In the genomic region with DNA sequence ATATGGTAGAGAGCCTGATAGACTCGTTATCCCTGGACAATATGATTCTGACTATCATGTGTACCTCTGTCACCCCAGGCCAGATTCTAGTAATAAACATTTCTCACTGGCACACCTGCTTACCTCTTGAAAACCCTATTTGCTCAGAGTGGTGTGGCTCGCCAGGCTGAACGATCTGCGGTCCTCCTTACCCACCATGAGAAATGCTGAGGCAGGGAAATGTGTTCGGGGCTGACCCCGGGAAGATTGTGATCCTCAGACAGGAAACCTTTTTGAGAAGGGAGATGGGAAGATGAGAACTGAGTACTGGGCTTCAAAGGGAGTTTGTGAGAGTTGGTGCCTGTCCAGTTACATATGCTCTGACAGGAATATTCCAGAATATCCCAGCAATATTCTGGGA, we compare ENCODE assay signal across 17 cellular contexts.
"Had no signal": no experiment of that assay in that cellular context is flagged by ENCODE, and none has a peak within 500 bp of the region (broad histone marks: within the 10 kb centered on the region; RNA-seq: fewer than 3 reads in every experiment).

No MANE protein-coding gene starts in this region.

- ATAC-seq: stimulated activated naive CD8-positive, alpha-beta T cell treated with anti-CD3 and anti-CD28 coated beads, Interleukin-15, Interleukin-2, amounts not matched to agents 100 U/mL and 50 U/mL, for 24 hours had no signal

- FAIRE-seq: keratinocyte, small intestine had no signal

- H3K36me3 ChIP-seq: cardiac muscle cell, tibial artery had no signal

- H3K27ac ChIP-seq: cardiac muscle cell, foreskin keratinocyte, tibial artery had no signal

- H3K4me3 Mint-ChIP-seq: activated naive CD4-positive, alpha-beta T cell treated with anti-CD3 and anti-CD28 coated beads for 36 hours; activated T-cell treated with anti-CD3 and anti-CD28 coated beads, Interleukin-2, amount 50 U/mL, for 24 hours had no signal

- DNase-seq: activated CD8-positive, alpha-beta memory T cell treated with anti-CD3 and anti-CD28 coated beads, Interleukin-2, amount 50 U/mL, for 4 hours; activated naive CD4-positive, alpha-beta T cell treated with anti-CD3 and anti-CD28 coated beads for 36 hours; activated T-cell treated with anti-CD3 and anti-CD28 coated beads, Interleukin-2, amount 50 U/mL, for 24 hours; amygdala; effector CD4-positive, alpha-beta T cell; erythroblast; foreskin keratinocyte; left colon; mesenchymal stem cell; mucosa of descending colon; small intestine; stimulated activated naive CD8-positive, alpha-beta T cell treated with anti-CD3 and anti-CD28 coated beads, Interleukin-15, Interleukin-2, amounts not matched to agents 100 U/mL and 50 U/mL, for 24 hours; substantia nigra; T-helper 9 cell; tibial artery had no signal

- H3K27me3 ChIP-seq: cardiac muscle cell, foreskin keratinocyte had no signal

- H3K4me3 ChIP-seq: cardiac muscle cell, mucosa of descending colon, tibial artery had no signal

- H3K9me3 Mint-ChIP-seq: activated naive CD4-positive, alpha-beta T cell treated with anti-CD3 and anti-CD28 coated beads for 36 hours; activated T-cell treated with anti-CD3 and anti-CD28 coated beads, Interleukin-2, amount 50 U/mL, for 24 hours had no signal

- H3K27ac Mint-ChIP-seq: activated naive CD4-positive, alpha-beta T cell treated with anti-CD3 and anti-CD28 coated beads for 36 hours; activated T-cell treated with anti-CD3 and anti-CD28 coated beads, Interleukin-2, amount 50 U/mL, for 24 hours had no signal

- H3K9me3 ChIP-seq: mucosa of descending colon, tibial artery had no signal

- H3K4me1 ChIP-seq: foreskin keratinocyte, tibial artery had no signal
